ENCODE assay signal across 27 cellular contexts in genomic region chr7:120464104-120464503, GRCh38.
"Had no signal": no experiment of that assay in that cellular context is flagged by ENCODE, and none has a peak within 500 bp of the region (broad histone marks: within the 10 kb centered on the region; RNA-seq: fewer than 3 reads in every experiment).

No MANE protein-coding gene starts in this region.

- ATAC-seq: stimulated activated effector memory CD8-positive, alpha-beta T cell treated with anti-CD3 and anti-CD28 coated beads, Interleukin-12 subunit alpha, Interleukin-12 subunit beta, amount 100 ng/mL, for 72 hours; stimulated activated memory B cell treated with anti-CD40 and anti-IgM and Interleukin-4, amounts not matched to agents 10 μg/mL and 1 μg/mL and 100 μg/mL, for 72 hours; stimulated activated naive B cell treated with anti-CD40 and anti-IgM and Interleukin-4, amounts not matched to agents 10 μg/mL and 1 μg/mL and 100 μg/mL, for 72 hours; stimulated activated naive CD8-positive, alpha-beta T cell treated with anti-CD3 and anti-CD28 coated beads, Interleukin-15, amount 100 ng/mL, for 72 hours; stimulated activated naive CD8-positive, alpha-beta T cell treated with anti-CD3 and anti-CD28 coated beads, Interleukin-15, Interleukin-2, amounts not matched to agents 100 U/mL and 50 U/mL, for 24 hours; upper lobe of right lung had no signal

- FAIRE-seq: urothelium cell line had no signal

- H3K36me3 ChIP-seq: stomach, suprapubic skin, thoracic aorta, thyroid gland, tibial artery, tibial nerve, transverse colon, upper lobe of left lung, upper lobe of right lung, uterus, vagina had no signal

- DNase-seq: stimulated activated CD4-positive, alpha-beta T cell treated with anti-CD3 and anti-CD28 coated beads, Interleukin-2, amount 100 ng/mL, for 48 hours; stimulated activated CD4-positive, alpha-beta T cell treated with anti-CD3 and anti-CD28 coated beads, Interleukin-4, amount 100 ng/mL, for 1 hour; stimulated activated CD4-positive, alpha-beta T cell treated with anti-CD3 and anti-CD28 coated beads, Interleukin-4, amount 100 ng/mL, for 24 hours; stimulated activated CD4-positive, alpha-beta T cell treated with anti-CD3 and anti-CD28 coated beads, Interleukin-4, amount 100 ng/mL, for 4 hours; stimulated activated CD8-positive, alpha-beta memory T cell treated with anti-CD3 and anti-CD28 coated beads, Interleukin-4, amount 100 ng/mL, for 48 hours; stimulated activated naive B cell treated with anti-CD40 and anti-IgM and Interleukin-4, amounts not matched to agents 10 μg/mL and 1 μg/mL and 100 μg/mL, for 72 hours; stimulated activated naive CD4-positive, alpha-beta T cell; stimulated activated naive CD4-positive, alpha-beta T cell treated with Interleukin-2 at 50 U/mL for 16 hours; stimulated activated naive CD8-positive, alpha-beta T cell treated with anti-CD3 and anti-CD28 coated beads, Interleukin-15, amount 100 ng/mL, for 72 hours; stimulated activated naive CD8-positive, alpha-beta T cell treated with anti-CD3 and anti-CD28 coated beads, Interleukin-15, Interleukin-2, amounts not matched to agents 100 U/mL and 50 U/mL, for 24 hours; stomach; substantia nigra; testis; thyroid gland; tibial artery; transverse colon; trophoblast cell; upper lobe of left lung; upper lobe of right lung; uterus had no signal

- H3K4me3 ChIP-seq: stomach, suprapubic skin, testis, thoracic aorta, thyroid gland, tibial artery, tibial nerve, transverse colon, upper lobe of left lung, upper lobe of right lung, uterus, vagina had no signal

- H3K27ac ChIP-seq: stomach, suprapubic skin, testis, thoracic aorta, thyroid gland, tibial artery, tibial nerve, transverse colon, upper lobe of left lung, upper lobe of right lung, uterus, vagina had no signal

- H3K27me3 ChIP-seq: stomach, suprapubic skin, testis, thyroid gland, tibial artery, tibial nerve, transverse colon, upper lobe of left lung, upper lobe of right lung, uterus, vagina had no signal

- H3K9me3 ChIP-seq: stomach, suprapubic skin, testis, thoracic aorta, thyroid gland, tibial artery, tibial nerve, transverse colon, upper lobe of left lung, upper lobe of right lung, uterus, vagina had no signal

- H3K4me1 ChIP-seq: stomach, suprapubic skin, testis, thyroid gland, tibial artery, tibial nerve, transverse colon, upper lobe of left lung, upper lobe of right lung, uterus, vagina had no signal
